23 cellular contexts compared by ENCODE assay signal in the genomic region with DNA sequence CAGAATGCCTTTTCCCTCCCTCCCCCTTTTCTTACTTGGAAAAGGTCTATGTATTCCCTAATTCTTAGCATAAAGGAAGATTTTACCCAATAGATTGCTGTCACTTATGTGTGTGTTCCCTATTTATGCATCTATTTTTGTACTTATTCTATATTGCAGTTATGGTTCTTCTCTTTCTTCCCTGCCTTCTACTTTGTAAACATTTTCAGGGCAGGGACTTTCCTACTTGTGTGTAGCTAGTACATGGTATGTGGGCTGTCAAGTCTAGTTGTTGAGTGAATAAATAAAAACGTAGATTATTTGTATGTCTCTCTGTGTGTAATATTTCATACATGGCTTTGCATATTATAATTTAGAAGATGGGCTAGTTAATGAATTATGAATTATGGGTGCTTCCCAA. TPM values are rescaled to one million over a fixed set of nuclear protein-coding genes. Genes with fewer than 3 reads are reported as not detected.
DNase-seq lines count a peak whose midpoint lies in the region; ATAC-seq and TF ChIP-seq lines count a peak whose summit lies in the region.
"Had no signal": no experiment of that assay in that cellular context is flagged by ENCODE, and none has a peak within 500 bp of the region (broad histone marks: within the 10 kb centered on the region; RNA-seq: fewer than 3 reads in every experiment).

No MANE protein-coding gene starts in this region.

- H2BK120ac ChIP-seq in mesenchymal stem cell (ENCODE audit: low read depth, low read length), result no peak overlapping the region

- H2AFZ ChIP-seq in mesenchymal stem cell (ENCODE audit: low read depth, low read length), result no peak overlapping the region

- TF ChIP-seq CTCF in chondrocyte (IDR thresholded peaks at IDR 0.05), result no peak
- TF ChIP-seq CTCF in glutamatergic neuron (IDR thresholded peaks at IDR 0.05; ENCODE audit: partially characterized antibody, unreplicated experiment), result no peak

- ATAC-seq in GM18868 (IDR thresholded peaks at IDR 0.05; ENCODE audit: unreplicated experiment) (peak; percentile 67), HG03432 (IDR thresholded peaks at IDR 0.05; ENCODE audit: unreplicated experiment) (peak; percentile 34), GM21825 (IDR thresholded peaks at IDR 0.05; ENCODE audit: unreplicated experiment) (no peak), HG02678 (IDR thresholded peaks at IDR 0.05; ENCODE audit: unreplicated experiment) (no peak)

- no peaks in the 10 kb centered on the region for H3K27me3 ChIP-seq in mesenchymal stem cell (ENCODE audit: control insufficient read depth in 1 of 2, insufficient read depth in 1 of 2, low read length in 2 of 2)
- H3K27me3 ChIP-seq in SJCRH30, result no peaks in the 10 kb centered on the region
- H3K27me3 ChIP-seq: BE2C had no signal

- WGBS in mesenchymal stem cell, result 100% methylated on average over 1 of the region's 1 CpG

- H3K4me2 ChIP-seq in mesenchymal stem cell (ENCODE audit: low read length, poor library complexity, severe bottlenecking), result no peak overlapping the region

- no peaks in the 10 kb centered on the region for H3K9me3 ChIP-seq in mesenchymal stem cell (ENCODE audit: control insufficient read depth, low read length)
- H3K9me3 ChIP-seq in SJCRH30 (replicated peaks), result no peaks in the 10 kb centered on the region
- H3K9me3 ChIP-seq: BE2C had no signal

- H3K79me1 ChIP-seq in mesenchymal stem cell (replicated peaks; ENCODE audit: low read length, poor library complexity, severe bottlenecking), result peaks cover 15% of the 10 kb centered on the region

- H3K9me3 Mint-ChIP-seq in chondrocyte (ENCODE audit: low read depth) (peaks cover 2% of the 10 kb centered on the region), glutamatergic neuron (ENCODE audit: unreplicated experiment) (no peaks in the 10 kb centered on the region)
- H3K9me3 Mint-ChIP-seq: H9, HFFc6, IgD-negative memory B cell had no signal

- H3K27ac Mint-ChIP-seq in chondrocyte (ENCODE audit: unreplicated experiment), result peak overlapping the region; percentile 24
- no peak overlapping the region for H3K27ac Mint-ChIP-seq in glutamatergic neuron (ENCODE audit: unreplicated experiment)

- H3K4me1 ChIP-seq in mesenchymal stem cell (ENCODE audit: control insufficient read depth, insufficient read depth, low read depth, low read length) (no peaks in the 10 kb centered on the region), SJCRH30 (no peaks in the 10 kb centered on the region)
- H3K4me1 ChIP-seq: BE2C had no signal

- DNase-seq in chondrocyte (ENCODE audit: low spot score), result no peak
- peak; percentile 60 for DNase-seq in mesenchymal stem cell
- DNase-seq in SJCRH30, result no peak
- no peak for DNase-seq in glutamatergic neuron
- DNase-seq: ACHN, BE2C, Calu3, DMS153, DND-41, H9, HFFc6, MM.1S, NCI-H2029, NCI-H526 treated with DMSO at 0.1 percent for 48 hours, Right ventricle myocardium superior, RPMI8226 had no signal

- H4K91ac ChIP-seq in mesenchymal stem cell (ENCODE audit: low read length), result no peak overlapping the region

- no peak overlapping the region for H4K8ac ChIP-seq in mesenchymal stem cell (ENCODE audit: low read length)

- H3K27ac ChIP-seq in mesenchymal stem cell (ENCODE audit: low read length, poor library complexity, severe bottlenecking) (no peak overlapping the region), SJCRH30 (no peak overlapping the region)
- H3K27ac ChIP-seq: KMS-11 had no signal

- no peak overlapping the region for H2BK15ac ChIP-seq in mesenchymal stem cell (ENCODE audit: low read depth, poor library complexity, severe bottlenecking)

- H3K9ac ChIP-seq in mesenchymal stem cell (ENCODE audit: low read length), result no peak overlapping the region
- H3K9ac ChIP-seq: KMS-11 had no signal

- H3K23ac ChIP-seq in mesenchymal stem cell (ENCODE audit: low read length in 2 of 2), result no peak overlapping the region

- H3K4me3 ChIP-seq in mesenchymal stem cell (ENCODE audit: insufficient read depth in 1 of 2, low read depth in 1 of 2, low read length in 2 of 2) (no peak overlapping the region), SJCRH30 (no peak overlapping the region)

- H3K4ac ChIP-seq in mesenchymal stem cell (ENCODE audit: low read depth in 1 of 2, low read length in 2 of 2), result no peak overlapping the region

- H3K14ac ChIP-seq in mesenchymal stem cell (ENCODE audit: low read length in 2 of 2), result no peak overlapping the region

- no peak overlapping the region for H3K18ac ChIP-seq in mesenchymal stem cell (ENCODE audit: low read depth in 1 of 2, low read length in 2 of 2)

- H3K36me3 Mint-ChIP-seq in chondrocyte (ENCODE audit: low read depth), result no peaks in the 10 kb centered on the region
- no peaks in the 10 kb centered on the region for H3K36me3 Mint-ChIP-seq in glutamatergic neuron (ENCODE audit: unreplicated experiment)

- H2BK12ac ChIP-seq in mesenchymal stem cell (ENCODE audit: low read length in 2 of 2), result no peak overlapping the region

- H3K4me3 Mint-ChIP-seq in chondrocyte (ENCODE audit: unreplicated experiment) (no peak overlapping the region), glutamatergic neuron (ENCODE audit: unreplicated experiment) (no peak overlapping the region)
- H3K4me3 Mint-ChIP-seq: CD14-positive monocyte, H9, HFFc6, IgD-negative memory B cell had no signal

- H3K36me3 ChIP-seq in mesenchymal stem cell (ENCODE audit: control insufficient read depth in 1 of 2, insufficient read depth in 2 of 2, low read depth in 1 of 2, low read length in 2 of 2) (no peaks in the 10 kb centered on the region), SJCRH30 (no peaks in the 10 kb centered on the region; the same call in 1 of the 2 replicates)
- H3K36me3 ChIP-seq: BE2C had no signal

- H2BK5ac ChIP-seq in mesenchymal stem cell (ENCODE audit: low read depth, low read length, poor library complexity, severe bottlenecking), result no peak overlapping the region

- H3K4me1 Mint-ChIP-seq in chondrocyte (ENCODE audit: low read depth) (peaks cover 58% of the 10 kb centered on the region), glutamatergic neuron (ENCODE audit: low read depth, unreplicated experiment) (peaks cover 25% of the 10 kb centered on the region)

- H3K27me3 Mint-ChIP-seq in chondrocyte (ENCODE audit: low read depth) (no peaks in the 10 kb centered on the region), glutamatergic neuron (ENCODE audit: unreplicated experiment) (no peaks in the 10 kb centered on the region)
- H3K27me3 Mint-ChIP-seq: IgD-negative memory B cell had no signal

- H2AK5ac ChIP-seq in mesenchymal stem cell (ENCODE audit: low read length, severe bottlenecking), result no peak overlapping the region

RNA-seq across cellular contexts. Expression of a gene that starts 45.3 kb away (rescaled TPM):
- total RNA-seq in chondrocyte (48.5 to 62.5 TPM (median 48.9 TPM) in 3 replicates), glutamatergic neuron (ENCODE audit: unreplicated experiment) (70.6 TPM)
- 45.7 TPM for polyA plus RNA-seq in mesenchymal stem cell (2013, experiment 1 of 2)
- polyA plus RNA-seq in mesenchymal stem cell (2013, experiment 2 of 2), result 46.5 TPM
- 99.9 and 105 TPM in 2 replicates for total RNA-seq in SJCRH30 (2014; rRNA removed; shearing (Covaris generic))

Comparison
In these comparisons a context has a peak if more than half of its experiments do, and no peak if none do; other contexts are left out.
1. ATAC-seq: peak in GM18868 (single experiment) and HG03432 (single experiment); none in GM21825 (single experiment) and HG02678 (single experiment).